8 cellular contexts compared by ENCODE assay signal in the genomic region with DNA sequence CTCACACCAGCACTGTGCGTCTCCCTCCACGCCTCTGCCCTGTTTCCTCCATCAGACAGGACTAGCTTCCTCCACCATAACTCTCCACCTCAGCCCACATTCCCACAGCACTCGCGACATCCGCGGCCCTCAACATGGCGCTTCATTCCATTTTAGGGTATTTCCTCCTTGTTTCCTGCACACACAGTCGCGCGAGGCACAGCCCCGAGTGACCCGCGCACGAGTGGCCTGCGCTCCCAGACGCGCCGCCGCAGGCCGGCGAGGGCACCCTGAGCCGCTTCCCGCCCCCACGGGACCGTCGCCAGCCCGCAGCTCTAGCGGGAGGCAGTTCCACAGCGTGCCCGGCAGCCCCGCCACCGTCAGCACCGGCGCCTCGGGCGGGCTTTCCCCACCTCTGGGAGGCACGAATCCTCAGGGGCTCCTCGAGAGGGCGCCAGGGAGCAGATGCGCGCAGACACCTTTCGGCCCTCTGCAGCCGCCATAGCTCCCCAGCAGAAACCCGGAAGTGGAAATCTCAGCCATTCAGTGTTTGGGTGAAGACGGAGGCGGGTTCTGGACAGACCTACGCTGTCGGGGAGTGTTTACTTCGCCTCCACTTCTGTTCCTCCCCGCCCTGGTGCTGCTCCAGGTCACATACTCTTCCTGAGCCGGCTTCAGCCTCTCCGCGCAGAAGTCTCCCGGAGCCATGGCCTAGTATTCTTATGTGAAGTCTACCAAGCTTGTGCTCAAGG.
A peak's percentile ranks its signal among the peaks of the same experiment; 100 is the strongest.
DNase-seq lines count a peak whose midpoint lies in the region; ATAC-seq and TF ChIP-seq lines count a peak whose summit lies in the region.
"Not testable (repeated sequence)": the region's sequence is repeated elsewhere in the genome, so short reads cannot be mapped to it uniquely, and the experiment has no call there.

No MANE protein-coding gene starts in this region.

- ATAC-seq in GM21515 (IDR thresholded peaks at IDR 0.05; ENCODE audit: unreplicated experiment) (peak; percentile 100), HG03565 (IDR thresholded peaks at IDR 0.05; ENCODE audit: unreplicated experiment) (peak; percentile 99), left ventricle myocardium superior (peak; percentile 100)
- ATAC-seq in stimulated activated naive CD8-positive, alpha-beta T cell treated with anti-CD3 and anti-CD28 coated beads, Interleukin-15, Interleukin-2, amounts not matched to agents 100 U/mL and 50 U/mL, for 24 hours = peak; percentile 100

- TF ChIP-seq CTCF in WERI-Rb-1 (IDR thresholded peaks at IDR 0.05; ENCODE audit: low read depth, low read length) (peak; percentile 88), brain (conservative IDR thresholded peaks at IDR 0.05) (peak; percentile 79 to 91), osteocyte (IDR thresholded peaks at IDR 0.05) (peak; percentile 88)

- not testable (repeated sequence) for H3K4me3 Mint-ChIP-seq in brain; osteocyte (ENCODE audit: unreplicated experiment)

- H3K9me3 ChIP-seq in WERI-Rb-1 (ENCODE audit: severe bottlenecking) = not testable (repeated sequence)

- not testable (repeated sequence) for H3K27me3 ChIP-seq in WERI-Rb-1 (ENCODE audit: insufficient read depth, low read depth, severe bottlenecking)

- H3K4me1 Mint-ChIP-seq in brain (peaks cover 24% of the 10 kb centered on the region), osteocyte (ENCODE audit: unreplicated experiment) (peaks cover 13% of the 10 kb centered on the region)

- not testable (repeated sequence) for H3K36me3 ChIP-seq in WERI-Rb-1

- H3K9me3 Mint-ChIP-seq in brain (peaks cover 7 to 18% (median 12%) of the 10 kb centered on the region in 5 experiments), osteocyte (ENCODE audit: unreplicated experiment) (peaks cover 14% of the 10 kb centered on the region)

- H3K27me3 Mint-ChIP-seq in brain; osteocyte (ENCODE audit: unreplicated experiment): not testable (repeated sequence)

- intact Hi-C loops in left ventricle myocardium superior (cut with micrococcal nuclease) = not testable (repeated sequence)

- DNase-seq in EL (peak; percentile 98), WERI-Rb-1 (peak; percentile 98), left ventricle myocardium superior (peak; percentile 98), osteocyte (ENCODE audit: extremely low spot score, unreplicated experiment) (peak; percentile 98)
- peak; percentile 96 for DNase-seq in stimulated activated naive CD8-positive, alpha-beta T cell treated with anti-CD3 and anti-CD28 coated beads, Interleukin-15, Interleukin-2, amounts not matched to agents 100 U/mL and 50 U/mL, for 24 hours

- H3K4me3 ChIP-seq in WERI-Rb-1 (ENCODE audit: low read depth, low read length) = peak overlapping the region; percentile 87

- H3K27ac ChIP-seq in WERI-Rb-1 = peak overlapping the region; percentile 90

- H3K36me3 Mint-ChIP-seq in brain = peaks cover 10% of the 10 kb centered on the region
- not testable (repeated sequence) for H3K36me3 Mint-ChIP-seq in osteocyte (ENCODE audit: unreplicated experiment)

- H3K27ac Mint-ChIP-seq in brain (peak overlapping the region in 1 of 5 experiments; percentile 95), osteocyte (ENCODE audit: unreplicated experiment) (peak overlapping the region; percentile 92)

Comparison
In these comparisons a context has a peak if more than half of its experiments do, and no peak if none do; other contexts are left out.
1. Peak in every context shown above with its lines: DNase-seq, ATAC-seq, H3K4me3 ChIP-seq and H3K27ac ChIP-seq.